In genomic region chr7:48182736-48183369, GRCh38 we compare ENCODE assay signal across 13 cellular contexts. TPM values are rescaled to one million over a fixed set of nuclear protein-coding genes. Genes with fewer than 3 reads are reported as not detected.
A peak's percentile ranks its signal among the peaks of the same experiment; 100 is the strongest.
DNase-seq lines count a peak whose midpoint lies in the region; ATAC-seq and TF ChIP-seq lines count a peak whose summit lies in the region.
"Had no signal": no experiment of that assay in that cellular context is flagged by ENCODE, and none has a peak within 500 bp of the region (broad histone marks: within the 10 kb centered on the region; RNA-seq: fewer than 3 reads in every experiment).

No MANE protein-coding gene starts in this region.

- no peaks in the 10 kb centered on the region for H3K9me2 ChIP-seq in MM.1S (replicated peaks; ENCODE audit: insufficient read depth, low read length)

- no peaks in the 10 kb centered on the region for H3K36me3 ChIP-seq in MM.1S (replicated peaks; ENCODE audit: insufficient read depth, low read length)
- no peaks in the 10 kb centered on the region for H3K36me3 ChIP-seq in neural progenitor cell

- H3K9ac ChIP-seq in MM.1S (ENCODE audit: low read length) (no peak overlapping the region), neural progenitor cell (no peak overlapping the region)

- H4K20me1 ChIP-seq in MM.1S (ENCODE audit: insufficient read depth, low read length) = no peaks in the 10 kb centered on the region
- H4K20me1 ChIP-seq in neural progenitor cell (ENCODE audit: low read depth) = no peaks in the 10 kb centered on the region

- peaks cover 24% of the 10 kb centered on the region for H3K4me1 Mint-ChIP-seq in neural progenitor cell
- H3K4me1 Mint-ChIP-seq in activated naive CD4-positive, alpha-beta T cell treated with anti-CD3 and anti-CD28 coated beads for 36 hours (ENCODE audit: low read depth) = peaks cover 4% of the 10 kb centered on the region
- H3K4me1 Mint-ChIP-seq: activated naive CD8-positive, alpha-beta T cell treated with anti-CD3 and anti-CD28 coated beads, Interleukin-2, amount 50 U/mL, for 24 hours had no signal

- peak overlapping the region; percentile 12; the same call in 1 of the 2 replicates for H3K27ac ChIP-seq in MM.1S (ENCODE audit: low read length)
- H3K27ac ChIP-seq in neural progenitor cell = no peak overlapping the region
- H3K27ac ChIP-seq in caudate nucleus (ENCODE audit: low read depth, low read length) = no peak overlapping the region

- H3K4me3 ChIP-seq in MM.1S (ENCODE audit: low read length) (no peak overlapping the region), neural progenitor cell (no peak overlapping the region)

- H3K4me1 ChIP-seq in MM.1S (ENCODE audit: low read length) (peaks cover 13% of the 10 kb centered on the region; the same call in 1 of the 2 replicates), neural progenitor cell (peaks cover 11% of the 10 kb centered on the region)
- H3K4me1 ChIP-seq: Caco-2 had no signal

- no peak overlapping the region for H2AFZ ChIP-seq in MM.1S (ENCODE audit: low read length)
- no peak overlapping the region for H2AFZ ChIP-seq in neural progenitor cell (replicated peaks)

- H3K79me2 ChIP-seq in MM.1S (ENCODE audit: low read length) (no peaks in the 10 kb centered on the region), neural progenitor cell (ENCODE audit: low read depth) (no peaks in the 10 kb centered on the region)

- ATAC-seq in HG02623 (IDR thresholded peaks at IDR 0.05; ENCODE audit: unreplicated experiment) (no peak), GM18870 (IDR thresholded peaks at IDR 0.05; ENCODE audit: unreplicated experiment) (no peak)
- ATAC-seq: activated naive CD8-positive, alpha-beta T cell treated with anti-CD3 and anti-CD28 coated beads, Interleukin-2, amount 50 U/mL, for 24 hours had no signal

- H3K36me3 Mint-ChIP-seq in neural progenitor cell = peaks cover 3% of the 10 kb centered on the region
- H3K36me3 Mint-ChIP-seq in activated naive CD4-positive, alpha-beta T cell treated with anti-CD3 and anti-CD28 coated beads for 36 hours (ENCODE audit: low read depth) = peaks cover 1% of the 10 kb centered on the region

- peak overlapping the region; percentile 84 for H3K27ac Mint-ChIP-seq in neural progenitor cell
- H3K27ac Mint-ChIP-seq in activated naive CD4-positive, alpha-beta T cell treated with anti-CD3 and anti-CD28 coated beads for 36 hours = no peak overlapping the region
- H3K27ac Mint-ChIP-seq: activated naive CD8-positive, alpha-beta T cell treated with anti-CD3 and anti-CD28 coated beads, Interleukin-2, amount 50 U/mL, for 24 hours; nephron progenitor cell had no signal

- H3K9me3 Mint-ChIP-seq in neural progenitor cell = peaks cover 9% of the 10 kb centered on the region
- H3K9me3 Mint-ChIP-seq in activated naive CD4-positive, alpha-beta T cell treated with anti-CD3 and anti-CD28 coated beads for 36 hours = peaks cover 3% of the 10 kb centered on the region

- H3K9me3 ChIP-seq in MM.1S (replicated peaks; ENCODE audit: insufficient read depth, low read length) (no peaks in the 10 kb centered on the region), neural progenitor cell (ENCODE audit: low read depth) (no peaks in the 10 kb centered on the region)

- H3K27me3 ChIP-seq in MM.1S (replicated peaks; ENCODE audit: insufficient read depth, low read length) = no peaks in the 10 kb centered on the region
- no peaks in the 10 kb centered on the region for H3K27me3 ChIP-seq in neural progenitor cell

- intact Hi-C loops in activated naive CD4-positive, alpha-beta T cell treated with anti-CD3 and anti-CD28 coated beads for 36 hours (cut with micrococcal nuclease) = no loop called here

- CTCF ChIA-PET in activated naive CD4-positive, alpha-beta T cell treated with anti-CD3 and anti-CD28 coated beads for 36 hours (lab: Charles Lee) = no interaction called here

- H3F3A ChIP-seq in MM.1S (ENCODE audit: insufficient read depth, low read length) (no peaks in the 10 kb centered on the region; the same call in 1 of the 2 replicates), neural progenitor cell (ENCODE audit: low read depth) (no peaks in the 10 kb centered on the region)

- no peaks in the 10 kb centered on the region for H3K27me3 Mint-ChIP-seq in neural progenitor cell (ENCODE audit: insufficient read depth, low read depth)
- H3K27me3 Mint-ChIP-seq in activated naive CD4-positive, alpha-beta T cell treated with anti-CD3 and anti-CD28 coated beads for 36 hours (ENCODE audit: low read depth) = peaks cover 5% of the 10 kb centered on the region
- H3K27me3 Mint-ChIP-seq: activated naive CD8-positive, alpha-beta T cell treated with anti-CD3 and anti-CD28 coated beads, Interleukin-2, amount 50 U/mL, for 24 hours had no signal

- TF ChIP-seq CTCF in MM.1S (IDR thresholded peaks at IDR 0.05; ENCODE audit: low read length) (no peak), neural progenitor cell (IDR thresholded peaks at IDR 0.05) (no peak)

- H3K4me2 ChIP-seq in MM.1S (ENCODE audit: low read depth, low read length) (peak overlapping the region; percentile 17; the same call in 1 of the 2 replicates), neural progenitor cell (no peak overlapping the region)

- no peak overlapping the region for H3K4me3 Mint-ChIP-seq in neural progenitor cell
- H3K4me3 Mint-ChIP-seq in activated naive CD4-positive, alpha-beta T cell treated with anti-CD3 and anti-CD28 coated beads for 36 hours = no peak overlapping the region
- H3K4me3 Mint-ChIP-seq: activated naive CD8-positive, alpha-beta T cell treated with anti-CD3 and anti-CD28 coated beads, Interleukin-2, amount 50 U/mL, for 24 hours; nephron progenitor cell had no signal

- DNase-seq in EH (ENCODE audit: low read depth) (peak; percentile 76), MM.1S (peak; percentile 42), cerebellar cortex (ENCODE audit: low spot score) (peak; percentile 16), neural progenitor cell (ENCODE audit: low spot score) (no peak), caudate nucleus (lab: John Stamatoyannopoulos, UW) (no peak)
- DNase-seq in activated naive CD4-positive, alpha-beta T cell treated with anti-CD3 and anti-CD28 coated beads for 36 hours = no peak
- DNase-seq: activated naive CD8-positive, alpha-beta T cell treated with anti-CD3 and anti-CD28 coated beads, Interleukin-2, amount 50 U/mL, for 24 hours; Caco-2; nephron progenitor cell; T-helper 9 cell had no signal

RNA-seq across cellular contexts. Expression of gene ABCA13, which starts 11.6 kb away (rescaled TPM):
- total RNA-seq in neural progenitor cell (ENCODE audit: low replicate concordance) = not detected in 2 replicates
- not detected for total RNA-seq in activated naive CD4-positive, alpha-beta T cell treated with anti-CD3 and anti-CD28 coated beads for 36 hours
- total RNA-seq: activated CD8-positive, alpha-beta memory T cell treated with anti-CD3 and anti-CD28 coated beads for 36 hours had no signal

Comparison
In these comparisons a context has a peak if more than half of its experiments do, and no peak if none do; other contexts are left out.
1. DNase-seq: peak in EH (single experiment), MM.1S (single experiment) and cerebellar cortex (single experiment); none in neural progenitor cell (single experiment), caudate nucleus (0 of 61) and activated naive CD4-positive, alpha-beta T cell treated with anti-CD3 and anti-CD28 coated beads for 36 hours (single experiment).